ENCODE assay signal across 30 cellular contexts in genomic region chr4:147834480-147834879, GRCh38.
DNase-seq lines count a peak whose midpoint lies in the region; ATAC-seq and TF ChIP-seq lines count a peak whose summit lies in the region.
"Had no signal": no experiment of that assay in that cellular context is flagged by ENCODE, and none has a peak within 500 bp of the region (broad histone marks: within the 10 kb centered on the region; RNA-seq: fewer than 3 reads in every experiment).

No MANE protein-coding gene starts in this region.

- no peak overlapping the region for H3K4me3 Mint-ChIP-seq in stimulated activated naive CD8-positive, alpha-beta T cell treated with anti-CD3 and anti-CD28 coated beads, Interleukin-15, amount 100 ng/mL, for 72 hours
- H3K4me3 Mint-ChIP-seq: activated CD4-positive, alpha-beta memory T cell treated with anti-CD3 and anti-CD28 coated beads for 36 hours; activated T-helper 1 cell treated with anti-CD3 and anti-CD28 coated beads, Interleukin-12 subunit alpha, Interleukin-12 subunit beta, Interleukin-2, Interleukin-4 antibody, amounts not matched to agents 30 ng/mL and 10 ng/mL and 1 ng/mL, durations not matched to agents 14 hours and 24 hours and 36 hours had no signal

- TF ChIP-seq EP300 in gastroesophageal sphincter (IDR thresholded peaks at IDR 0.05) = no peak

- no peaks in the 10 kb centered on the region for H3K9me3 Mint-ChIP-seq in stimulated activated naive CD8-positive, alpha-beta T cell treated with anti-CD3 and anti-CD28 coated beads, Interleukin-15, amount 100 ng/mL, for 72 hours
- H3K9me3 Mint-ChIP-seq: activated CD4-positive, alpha-beta memory T cell treated with anti-CD3 and anti-CD28 coated beads for 36 hours; activated T-helper 1 cell treated with anti-CD3 and anti-CD28 coated beads, Interleukin-12 subunit alpha, Interleukin-12 subunit beta, Interleukin-2, Interleukin-4 antibody, amounts not matched to agents 30 ng/mL and 10 ng/mL and 1 ng/mL, durations not matched to agents 14 hours and 24 hours and 36 hours had no signal

- H3K27ac ChIP-seq in gastroesophageal sphincter (peak overlapping the region in 3 of 4 donors; percentile 94 to 96 (median 94)), gastrocnemius medialis (peak overlapping the region; percentile 92 to 95 (median 94))
- H3K27ac ChIP-seq: A549, hepatocyte, HL-60, neutrophil, SJSA1 had no signal

- H3K4me1 ChIP-seq in gastroesophageal sphincter (peaks cover 24 to 99% (median 44%) of the 10 kb centered on the region in 3 donors), gastrocnemius medialis (peaks cover 48 to 65% of the 10 kb centered on the region in 2 donors)

- H3K4me1 Mint-ChIP-seq in stimulated activated naive CD8-positive, alpha-beta T cell treated with anti-CD3 and anti-CD28 coated beads, Interleukin-15, amount 100 ng/mL, for 72 hours = peaks cover 13% of the 10 kb centered on the region

- H3K4me3 ChIP-seq in gastroesophageal sphincter = no peak overlapping the region
- no peak overlapping the region for H3K4me3 ChIP-seq in gastrocnemius medialis
- H3K4me3 ChIP-seq in H7 (ENCODE audit: insufficient read depth, low read depth, low read length) = no peak overlapping the region
- H3K4me3 ChIP-seq: A549, hepatocyte, SJSA1, skin epidermis, suprapubic skin had no signal

- WGBS in gastroesophageal sphincter (ENCODE audit: low coverage in 1 of 2), 2 donors = 80 to 93% methylated on average over 3 of the region's 3 CpGs

- H3K36me3 ChIP-seq in gastroesophageal sphincter (peaks cover 0 to 7% of the 10 kb centered on the region in 2 donors), gastrocnemius medialis (no peaks in the 10 kb centered on the region), H7 (replicated peaks; ENCODE audit: control insufficient read depth, insufficient read depth, low read length) (no peaks in the 10 kb centered on the region)
- H3K36me3 ChIP-seq: BE2C, neutrophil, suprapubic skin had no signal

- H3K27ac Mint-ChIP-seq in stimulated activated naive CD8-positive, alpha-beta T cell treated with anti-CD3 and anti-CD28 coated beads, Interleukin-15, amount 100 ng/mL, for 72 hours = no peak overlapping the region
- H3K27ac Mint-ChIP-seq: activated CD4-positive, alpha-beta memory T cell treated with anti-CD3 and anti-CD28 coated beads for 36 hours; activated T-helper 1 cell treated with anti-CD3 and anti-CD28 coated beads, Interleukin-12 subunit alpha, Interleukin-12 subunit beta, Interleukin-2, Interleukin-4 antibody, amounts not matched to agents 30 ng/mL and 10 ng/mL and 1 ng/mL, durations not matched to agents 14 hours and 24 hours and 36 hours had no signal

- H3K9me3 ChIP-seq in gastroesophageal sphincter = no peaks in the 10 kb centered on the region
- no peaks in the 10 kb centered on the region for H3K9me3 ChIP-seq in gastrocnemius medialis
- H3K9me3 ChIP-seq: A549, BE2C, neutrophil, suprapubic skin had no signal

- no peak for DNase-seq in stimulated activated naive CD8-positive, alpha-beta T cell treated with anti-CD3 and anti-CD28 coated beads, Interleukin-15, amount 100 ng/mL, for 72 hours
- DNase-seq in stimulated activated naive CD8-positive, alpha-beta T cell treated with anti-CD3 and anti-CD28 coated beads, Interleukin-15, Interleukin-2, amounts not matched to agents 100 U/mL and 50 U/mL, for 24 hours = no peak
- DNase-seq in gastrocnemius medialis = no peak
- no peak for DNase-seq in H7
- DNase-seq in occipital lobe (lab: John Stamatoyannopoulos, UW) = no peak
- DNase-seq in stimulated activated CD4-positive, alpha-beta T cell treated with anti-CD3 and anti-CD28 coated beads, Interleukin-2, amount 100 ng/mL, for 24 hours = no peak
- DNase-seq: activated CD4-positive, alpha-beta memory T cell treated with anti-CD3 and anti-CD28 coated beads for 36 hours; activated CD8-positive, alpha-beta memory T cell treated with anti-CD3 and anti-CD28 coated beads, Interleukin-2, amount 50 U/mL, for 4 hours; activated naive CD4-positive, alpha-beta T cell treated with anti-CD3 and anti-CD28 coated beads, Interleukin-2, amount 50 U/mL, for 16 hours; amniotic stem cell; BE2C; Karpas-422; left cardiac atrium; mammary epithelial cell; NCI-H1436; NCI-H2081 treated with DMSO at 0.1 percent for 48 hours; NCI-H345; NCI-H748 treated with DMSO at 0.1 percent for 48 hours; stimulated activated CD8-positive, alpha-beta memory T cell treated with anti-CD3 and anti-CD28 coated beads, Interleukin-4, amount 100 ng/mL, for 48 hours had no signal

- in situ Hi-C loops in gastrocnemius medialis (cut with MboI; ENCODE audit: low sequenced_read_pairs in 4 of 4) = no loop called here

- ATAC-seq in stimulated activated naive CD8-positive, alpha-beta T cell treated with anti-CD3 and anti-CD28 coated beads, Interleukin-15, amount 100 ng/mL, for 72 hours = peak; percentile 40
- ATAC-seq in stimulated activated naive CD8-positive, alpha-beta T cell treated with anti-CD3 and anti-CD28 coated beads, Interleukin-15, Interleukin-2, amounts not matched to agents 100 U/mL and 50 U/mL, for 24 hours = no peak
- ATAC-seq in gastroesophageal sphincter = no peak
- no peak for ATAC-seq in gastrocnemius medialis
- no peak for ATAC-seq in HG03135 (IDR thresholded peaks at IDR 0.05; ENCODE audit: unreplicated experiment)
- ATAC-seq: A549; activated CD4-positive, CD25-positive, alpha-beta regulatory T cell treated with anti-CD3 and anti-CD28 coated beads, Interleukin-2, amount 50 U/mL, for 24 hours; left cardiac atrium had no signal

- no peaks in the 10 kb centered on the region for H3K27me3 ChIP-seq in gastroesophageal sphincter
- no peaks in the 10 kb centered on the region for H3K27me3 ChIP-seq in gastrocnemius medialis
- H3K27me3 ChIP-seq in H7 (ENCODE audit: control insufficient read depth, insufficient read depth, low read length) = no peaks in the 10 kb centered on the region
- H3K27me3 ChIP-seq: BE2C, hepatocyte, neutrophil, SJSA1, suprapubic skin had no signal

- intact Hi-C loops in gastrocnemius medialis (cut with DNase I; ENCODE audit: low total_unique reads) = loop anchor here (5.0 kb wide), 1 partner anchor 608 kb away; the partner anchor contains the start of gene NR3C2

- TF ChIP-seq POLR2A in gastroesophageal sphincter (IDR thresholded peaks at IDR 0.05) (no peak), gastrocnemius medialis (IDR thresholded peaks at IDR 0.05) (no peak)

- no peaks in the 10 kb centered on the region for H3K27me3 Mint-ChIP-seq in stimulated activated naive CD8-positive, alpha-beta T cell treated with anti-CD3 and anti-CD28 coated beads, Interleukin-15, amount 100 ng/mL, for 72 hours
- H3K27me3 Mint-ChIP-seq: activated CD4-positive, alpha-beta memory T cell treated with anti-CD3 and anti-CD28 coated beads for 36 hours had no signal

- no peak for TF ChIP-seq CTCF in gastroesophageal sphincter (IDR thresholded peaks at IDR 0.05)
- no peak for TF ChIP-seq CTCF in gastrocnemius medialis (IDR thresholded peaks at IDR 0.05 in 4 of 5, conservative IDR thresholded peaks at IDR 0.05 in 1 of 5)
